Comparison of ENCODE assay signal across 2 cellular contexts in genomic region chr12:124338876-124339603, GRCh38.
A peak's percentile ranks its signal among the peaks of the same experiment; 100 is the strongest.
TF ChIP-seq lines count a peak whose summit lies in the region.

No MANE protein-coding gene starts in this region.

TF ChIP-seq in A549, 52 proteins besides CTCF, POLR2A, EP300 and RAD21 (continued from another document):
- TF ChIP-seq E2F6 (IDR thresholded peaks at IDR 0.05; ENCODE audit: borderline replicate concordance, low read depth) (no peak), HDAC2 (IDR thresholded peaks at IDR 0.05) (no peak), HOXA7 (CRISPR knock-in tag; IDR thresholded peaks at IDR 0.05) (0 out of 2 replicates have a peak, but pooled peaks have one; percentile 48), HMGXB4 (CRISPR knock-in tag; IDR thresholded peaks at IDR 0.05; ENCODE audit: borderline replicate concordance) (no peak)

TF ChIP-seq in K562, 482 proteins besides CTCF, POLR2A, EP300 and RAD21 (continued from another document):
- TF ChIP-seq HMBOX1 (IDR thresholded peaks at IDR 0.05): peak; percentile 78; the same call in 1 of the 2 replicates
- TF ChIP-seq SP1 (CRISPR knock-in tag; IDR thresholded peaks at IDR 0.05): no peak
